8 cellular contexts compared by ENCODE assay signal in genomic region chr10:86389441-86390193, GRCh38. TPM values are rescaled to one million over a fixed set of nuclear protein-coding genes. Genes with fewer than 3 reads are reported as not detected.
DNase-seq lines count a peak whose midpoint lies in the region; ATAC-seq and TF ChIP-seq lines count a peak whose summit lies in the region.

No MANE protein-coding gene starts in this region.

- DNase-seq in T-helper 1 cell = no peak
- DNase-seq in activated B cell treated with CpG ODN at 0.5 μM for 24 hours = no peak
- peak in 23 of 42 donors; percentile 12 to 66 (median 42) for DNase-seq in head of caudate nucleus
- DNase-seq in sigmoid colon = peak; percentile 67
- DNase-seq in UCSD-AML1 (lab: John Stamatoyannopoulos, UW; ENCODE audit: unreplicated experiment) = no peak
- no peak for DNase-seq in posterior vena cava (ENCODE audit: low spot score)

- POLR2A ChIA-PET in activated B cell treated with CpG ODN at 0.5 μM for 24 hours (lab: Charles Lee) = interaction anchor here (1.4 kb wide), 1 partner anchor 196 kb away, joined by 3 read pairs; no protein-coding TSS in a partner anchor

- TF ChIP-seq CTCF in activated B cell treated with CpG ODN at 0.5 μM for 24 hours (IDR thresholded peaks at IDR 0.05) (no peak), sigmoid colon (IDR thresholded peaks at IDR 0.05) (no peak)

- peaks cover 57% of the 10 kb centered on the region for H3K27me3 Mint-ChIP-seq in T-helper 1 cell treated with Interleukin-12 subunit alpha and Interleukin-12 subunit beta and Interleukin-4 antibody, amounts not matched to agents 30 μg/mL and 1 μg/mL, for 36 hours (ENCODE audit: low read depth)
- H3K27me3 Mint-ChIP-seq in activated B cell treated with CpG ODN at 0.5 μM for 24 hours = peaks cover 51% of the 10 kb centered on the region

- peak overlapping the region in 3 of 4 donors; percentile 13 to 39 (median 34) for H3K4me3 ChIP-seq in sigmoid colon

- no peaks in the 10 kb centered on the region for H3K9me3 ChIP-seq in sigmoid colon

- no peak for TF ChIP-seq POLR2A in sigmoid colon (IDR thresholded peaks at IDR 0.05)

- H3K27me3 ChIP-seq in sigmoid colon = peaks cover 10 to 35% (median 14%) of the 10 kb centered on the region in 3 donors

- peak; percentile 71 for ATAC-seq in HG02763 (IDR thresholded peaks at IDR 0.05; ENCODE audit: unreplicated experiment)
- peak; percentile 64 for ATAC-seq in activated B cell treated with CpG ODN at 0.5 μM for 24 hours (ENCODE audit: low read depth)

- no peaks in the 10 kb centered on the region for H3K36me3 ChIP-seq in sigmoid colon

- 10 to 17% methylated on average over 53 of the region's 53 CpGs for WGBS in sigmoid colon, 2 donors

- intact Hi-C loops in activated B cell treated with CpG ODN at 0.5 μM for 24 hours (cut with micrococcal nuclease) (no loop called here), head of caudate nucleus (cut with DNase I) (loop anchor here (10.0 kb wide), 1 partner anchor 295 kb away; no protein-coding TSS in a partner anchor), sigmoid colon (cut with DNase I) (no loop called here), posterior vena cava (cut with DNase I) (no loop called here)

- peaks cover 3% of the 10 kb centered on the region for H3K4me1 Mint-ChIP-seq in T-helper 1 cell treated with Interleukin-12 subunit alpha and Interleukin-12 subunit beta and Interleukin-4 antibody, amounts not matched to agents 30 μg/mL and 1 μg/mL, for 36 hours (ENCODE audit: low read depth)
- peaks cover 24% of the 10 kb centered on the region for H3K4me1 Mint-ChIP-seq in activated B cell treated with CpG ODN at 0.5 μM for 24 hours

- no peak overlapping the region for H3K27ac Mint-ChIP-seq in T-helper 1 cell treated with Interleukin-12 subunit alpha and Interleukin-12 subunit beta and Interleukin-4 antibody, amounts not matched to agents 30 μg/mL and 1 μg/mL, for 36 hours
- H3K27ac Mint-ChIP-seq in activated B cell treated with CpG ODN at 0.5 μM for 24 hours = no peak overlapping the region

- no peak overlapping the region for H3K27ac ChIP-seq in sigmoid colon

- TF ChIP-seq EP300 in sigmoid colon (IDR thresholded peaks at IDR 0.05) = no peak

- H3K4me1 ChIP-seq in sigmoid colon = peaks cover 0 to 10% (median 9%) of the 10 kb centered on the region in 4 donors

- no peaks in the 10 kb centered on the region for H3K9me3 Mint-ChIP-seq in T-helper 1 cell treated with Interleukin-12 subunit alpha and Interleukin-12 subunit beta and Interleukin-4 antibody, amounts not matched to agents 30 μg/mL and 1 μg/mL, for 36 hours
- H3K9me3 Mint-ChIP-seq in activated B cell treated with CpG ODN at 0.5 μM for 24 hours = no peaks in the 10 kb centered on the region

- H3K4me3 Mint-ChIP-seq in T-helper 1 cell treated with Interleukin-12 subunit alpha and Interleukin-12 subunit beta and Interleukin-4 antibody, amounts not matched to agents 30 μg/mL and 1 μg/mL, for 36 hours = peak overlapping the region; percentile 76
- H3K4me3 Mint-ChIP-seq in activated B cell treated with CpG ODN at 0.5 μM for 24 hours = peak overlapping the region; percentile 73

- no peaks in the 10 kb centered on the region for H3K36me3 Mint-ChIP-seq in T-helper 1 cell treated with Interleukin-12 subunit alpha and Interleukin-12 subunit beta and Interleukin-4 antibody, amounts not matched to agents 30 μg/mL and 1 μg/mL, for 36 hours (ENCODE audit: low read depth)
- no peaks in the 10 kb centered on the region for H3K36me3 Mint-ChIP-seq in activated B cell treated with CpG ODN at 0.5 μM for 24 hours (ENCODE audit: low read depth)

- CTCF ChIA-PET in activated B cell treated with CpG ODN at 0.5 μM for 24 hours (lab: Charles Lee) = interaction anchor here (0.8 to 2.4 kb wide), 2 partner anchors 11 kb away, joined by 3 to 7 read pairs; no protein-coding TSS in a partner anchor

RNA-seq across cellular contexts. Expression of gene GRID1, which starts 23.0 kb away (rescaled TPM):
- total RNA-seq in activated B cell treated with CpG ODN at 0.5 μM for 24 hours = not detected in 2 replicates
- total RNA-seq in sigmoid colon = 1 to 10 TPM in 3 of 4 donors, under 1 TPM in 1; 0.66 to 4.7 (median 1.5) TPM
- 1 to 10 TPM in 1 of 3 donors, not detected in 2; 1.1 TPM for polyA plus RNA-seq in sigmoid colon
- total RNA-seq in posterior vena cava = 1 to 10 TPM; 4.4 to 5.6 TPM

Comparison
In these comparisons a context has a peak if more than half of its experiments do, and no peak if none do; other contexts are left out.
1. DNase-seq: peak in head of caudate nucleus (23 of 42) and sigmoid colon (single experiment); none in T-helper 1 cell (0 of 5), activated B cell treated with CpG ODN at 0.5 μM for 24 hours (single experiment), UCSD-AML1 (single experiment) and posterior vena cava (single experiment).